Comparison of ENCODE assay signal across 8 cellular contexts in the genomic region with DNA sequence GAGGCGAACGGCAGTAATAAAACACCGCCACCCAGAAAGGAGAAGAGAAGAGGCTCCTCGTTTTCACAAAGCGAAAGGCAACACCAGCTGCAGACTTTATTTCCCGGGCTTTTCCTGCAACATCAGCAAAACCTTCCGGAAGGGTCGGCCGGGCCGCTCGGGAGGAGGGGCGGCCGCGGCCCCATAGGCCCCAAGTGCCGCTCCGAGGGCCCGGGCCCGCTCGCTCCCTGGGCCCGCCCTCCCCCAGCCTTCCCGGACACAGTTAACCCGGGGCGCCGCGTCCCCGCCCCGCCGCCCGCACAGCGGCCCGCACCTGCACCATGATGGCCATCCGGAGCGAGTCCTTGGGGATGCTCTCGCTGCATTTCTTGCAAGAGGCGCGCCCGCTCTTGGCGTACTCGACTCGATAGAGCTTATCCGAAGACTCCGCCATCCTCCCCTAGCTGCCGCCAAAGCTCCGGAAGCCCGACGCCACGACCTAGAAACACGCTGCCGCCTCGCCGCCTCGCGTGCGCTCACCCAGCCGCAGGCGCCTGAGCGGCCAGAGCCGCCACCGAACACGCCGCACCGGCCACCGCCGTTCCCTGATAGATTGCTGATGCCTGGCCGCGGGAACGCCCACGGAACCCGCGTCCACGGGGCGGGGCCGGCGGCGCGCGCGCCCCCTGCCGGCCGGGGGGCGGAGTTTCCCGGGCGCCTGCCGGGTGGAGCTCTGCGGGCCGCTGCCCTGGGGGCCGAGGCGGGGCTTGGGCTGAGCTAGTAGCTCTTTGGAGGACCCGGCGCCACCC. TPM values are rescaled to one million over a fixed set of nuclear protein-coding genes. Genes with fewer than 3 reads are reported as not detected.
DNase-seq lines count a peak whose midpoint lies in the region; ATAC-seq lines count a peak whose summit lies in the region.

A gene (minus strand): TSS at position 597 of the 788 bp plus-strand sequence. CDS start 164 bp downstream, at position 433.

- peaks cover 8% of the 10 kb centered on the region for H3K27me3 Mint-ChIP-seq in activated T-helper 1 cell treated with anti-CD3 and anti-CD28 coated beads, Interleukin-12 subunit alpha, Interleukin-12 subunit beta, Interleukin-2, Interleukin-4 antibody, amounts not matched to agents 30 ng/mL and 10 ng/mL and 1 ng/mL, durations not matched to agents 14 hours and 24 hours and 36 hours (ENCODE audit: insufficient read depth)
- no peaks in the 10 kb centered on the region for H3K27me3 Mint-ChIP-seq in naive thymus-derived CD8-positive, alpha-beta T cell

- H3K27ac Mint-ChIP-seq in activated T-helper 1 cell treated with anti-CD3 and anti-CD28 coated beads, Interleukin-12 subunit alpha, Interleukin-12 subunit beta, Interleukin-2, Interleukin-4 antibody, amounts not matched to agents 30 ng/mL and 10 ng/mL and 1 ng/mL, durations not matched to agents 14 hours and 24 hours and 36 hours: peak within 1 kb of the TSS; percentile 97
- H3K27ac Mint-ChIP-seq in naive thymus-derived CD8-positive, alpha-beta T cell: peak within 1 kb of the TSS; percentile 87 to 98 (median 96)

- peak within 1 kb of the TSS; percentile 99 for H3K4me3 Mint-ChIP-seq in activated T-helper 1 cell treated with anti-CD3 and anti-CD28 coated beads, Interleukin-12 subunit alpha, Interleukin-12 subunit beta, Interleukin-2, Interleukin-4 antibody, amounts not matched to agents 30 ng/mL and 10 ng/mL and 1 ng/mL, durations not matched to agents 14 hours and 24 hours and 36 hours
- peak within 1 kb of the TSS; percentile 92 to 100 (median 97) for H3K4me3 Mint-ChIP-seq in naive thymus-derived CD8-positive, alpha-beta T cell

- H3K36me3 ChIP-seq in GM23248 (ENCODE audit: low read depth): no peaks in the 10 kb centered on the region

- H2AFZ ChIP-seq in GM23248: peak within 1 kb of the TSS; percentile 86

- peak within 1 kb of the TSS; percentile 63 for H3K27ac ChIP-seq in GM23248

- peaks cover 44% of the 10 kb centered on the region for H3K4me1 Mint-ChIP-seq in activated T-helper 1 cell treated with anti-CD3 and anti-CD28 coated beads, Interleukin-12 subunit alpha, Interleukin-12 subunit beta, Interleukin-2, Interleukin-4 antibody, amounts not matched to agents 30 ng/mL and 10 ng/mL and 1 ng/mL, durations not matched to agents 14 hours and 24 hours and 36 hours (ENCODE audit: low read depth)
- H3K4me1 Mint-ChIP-seq in naive thymus-derived CD8-positive, alpha-beta T cell: peaks cover 31 to 53% (median 50%) of the 10 kb centered on the region in 4 donors

- peaks cover 46% of the 10 kb centered on the region for H3K79me2 ChIP-seq in GM23248 (ENCODE audit: insufficient read depth)

- H3K4me3 ChIP-seq in GM23248: peak within 1 kb of the TSS; percentile 83

- H4K20me1 ChIP-seq in GM23248 (ENCODE audit: insufficient read depth): no peaks in the 10 kb centered on the region

- ATAC-seq in naive thymus-derived CD8-positive, alpha-beta T cell: peak; percentile 85 to 86

- DNase-seq in EL: peak; percentile 91
- DNase-seq in GM23248: peak; percentile 91
- DNase-seq in Kasumi-1 (lab: John Stamatoyannopoulos, UW): peak; percentile 89 to 90
- peak; percentile 94 for DNase-seq in RPMI7951 (ENCODE audit: low read depth)
- DNase-seq in activated T-helper 1 cell treated with anti-CD3 and anti-CD28 coated beads, Interleukin-12 subunit alpha, Interleukin-12 subunit beta, Interleukin-2, Interleukin-4 antibody, amounts not matched to agents 30 ng/mL and 10 ng/mL and 1 ng/mL, durations not matched to agents 14 hours and 24 hours and 36 hours (ENCODE audit: low spot score): peak; percentile 90
- DNase-seq in fibroblast of gingiva (ENCODE audit: low read depth): peak; percentile 92
- peak; percentile 79 to 93 (median 88) for DNase-seq in naive thymus-derived CD8-positive, alpha-beta T cell
- peak; percentile 76 to 90 (median 86) for DNase-seq in stimulated activated naive CD4-positive, alpha-beta T cell (lab: John Stamatoyannopoulos, UW)

- peak within 1 kb of the TSS; percentile 82 for H3K4me2 ChIP-seq in GM23248 (ENCODE audit: unreplicated experiment)

- WGBS in GM23248 (ENCODE audit: low coverage in 1 of 2, low lambda C conversion rate in 2 of 2, missing lambda C conversion rate in 2 of 2), 2 experiments: 1 to 2% methylated on average over 65 to 67 of the region's 90 CpGs

- POLR2A ChIA-PET in naive thymus-derived CD8-positive, alpha-beta T cell (lab: Charles Lee): interaction anchor here (0.5 to 3.1 kb wide), 21 partner anchors 12 to 980 kb away, joined by 3 to 21 read pairs (median 4); a partner anchor contains a TSS

- no peaks in the 10 kb centered on the region for H3K9me2 ChIP-seq in GM23248 (ENCODE audit: insufficient read depth)

- in situ Hi-C loops in GM23248 (cut with MboI): no loop called here

- peaks cover 10% of the 10 kb centered on the region; the same call in 1 of the 2 replicates for H3F3A ChIP-seq in GM23248 (ENCODE audit: insufficient read depth)

- peaks cover 13% of the 10 kb centered on the region for H3K36me3 Mint-ChIP-seq in activated T-helper 1 cell treated with anti-CD3 and anti-CD28 coated beads, Interleukin-12 subunit alpha, Interleukin-12 subunit beta, Interleukin-2, Interleukin-4 antibody, amounts not matched to agents 30 ng/mL and 10 ng/mL and 1 ng/mL, durations not matched to agents 14 hours and 24 hours and 36 hours (ENCODE audit: low read depth)
- peaks cover 0 to 4% (median 0%) of the 10 kb centered on the region in 3 donors for H3K36me3 Mint-ChIP-seq in naive thymus-derived CD8-positive, alpha-beta T cell

- intact Hi-C loops in activated T-helper 1 cell treated with anti-CD3 and anti-CD28 coated beads, Interleukin-12 subunit alpha, Interleukin-12 subunit beta, Interleukin-2, Interleukin-4 antibody, amounts not matched to agents 30 ng/mL and 10 ng/mL and 1 ng/mL, durations not matched to agents 14 hours and 24 hours and 36 hours (cut with micrococcal nuclease): loop anchor here (1.0 to 10.0 kb wide), 15 partner anchors 18 to 1757 kb away; a partner anchor contains a TSS

- peaks cover 22% of the 10 kb centered on the region for H3K4me1 ChIP-seq in GM23248 (ENCODE audit: insufficient read depth)

- H3K27me3 ChIP-seq in GM23248 (replicated peaks; ENCODE audit: insufficient read depth): no peaks in the 10 kb centered on the region

- no peaks in the 10 kb centered on the region for H3K9me3 ChIP-seq in GM23248 (ENCODE audit: low read depth)

- H3K9me3 Mint-ChIP-seq in activated T-helper 1 cell treated with anti-CD3 and anti-CD28 coated beads, Interleukin-12 subunit alpha, Interleukin-12 subunit beta, Interleukin-2, Interleukin-4 antibody, amounts not matched to agents 30 ng/mL and 10 ng/mL and 1 ng/mL, durations not matched to agents 14 hours and 24 hours and 36 hours: no peaks in the 10 kb centered on the region
- no peaks in the 10 kb centered on the region for H3K9me3 Mint-ChIP-seq in naive thymus-derived CD8-positive, alpha-beta T cell

- H3K9ac ChIP-seq in GM23248: peak within 1 kb of the TSS; percentile 81

RNA-seq across cellular contexts. Expression of the gene that starts here (rescaled TPM):
- 50.0 and 70.4 TPM in 2 replicates for total RNA-seq in GM23248 (2014; rRNA removed; shearing (Covaris generic))
- polyA plus RNA-seq in GM23248 (2016; fragmentation: Nextera tagmentation; extraction: Ambion mirVana): 46.2 and 53.4 TPM in 2 replicates
- 128 and 152 TPM in 2 replicates for total RNA-seq in RPMI7951 (2014; rRNA removed; shearing (Covaris generic))
- total RNA-seq in activated T-helper 1 cell treated with anti-CD3 and anti-CD28 coated beads, Interleukin-12 subunit alpha, Interleukin-12 subunit beta, Interleukin-2, Interleukin-4 antibody, amounts not matched to agents 30 ng/mL and 10 ng/mL and 1 ng/mL, durations not matched to agents 14 hours and 24 hours and 36 hours: 209 and 220 TPM in 2 replicates
- 100 to 1,000 TPM; 102 to 103 TPM for total RNA-seq in naive thymus-derived CD8-positive, alpha-beta T cell
- 100 to 1,000 TPM in 2 of 3 donors, 10 to 100 TPM in 1; 98.6 to 128 (median 121) TPM for polyA plus RNA-seq in naive thymus-derived CD8-positive, alpha-beta T cell

Comparison
In these comparisons a context has a peak if more than half of its experiments do, and no peak if none do; other contexts are left out.
1. Peak in every context shown above with its lines: DNase-seq, ATAC-seq, H3K4me3 ChIP-seq and H3K27ac ChIP-seq.